1 cellular context compared by ENCODE assay signal in the genomic region with DNA sequence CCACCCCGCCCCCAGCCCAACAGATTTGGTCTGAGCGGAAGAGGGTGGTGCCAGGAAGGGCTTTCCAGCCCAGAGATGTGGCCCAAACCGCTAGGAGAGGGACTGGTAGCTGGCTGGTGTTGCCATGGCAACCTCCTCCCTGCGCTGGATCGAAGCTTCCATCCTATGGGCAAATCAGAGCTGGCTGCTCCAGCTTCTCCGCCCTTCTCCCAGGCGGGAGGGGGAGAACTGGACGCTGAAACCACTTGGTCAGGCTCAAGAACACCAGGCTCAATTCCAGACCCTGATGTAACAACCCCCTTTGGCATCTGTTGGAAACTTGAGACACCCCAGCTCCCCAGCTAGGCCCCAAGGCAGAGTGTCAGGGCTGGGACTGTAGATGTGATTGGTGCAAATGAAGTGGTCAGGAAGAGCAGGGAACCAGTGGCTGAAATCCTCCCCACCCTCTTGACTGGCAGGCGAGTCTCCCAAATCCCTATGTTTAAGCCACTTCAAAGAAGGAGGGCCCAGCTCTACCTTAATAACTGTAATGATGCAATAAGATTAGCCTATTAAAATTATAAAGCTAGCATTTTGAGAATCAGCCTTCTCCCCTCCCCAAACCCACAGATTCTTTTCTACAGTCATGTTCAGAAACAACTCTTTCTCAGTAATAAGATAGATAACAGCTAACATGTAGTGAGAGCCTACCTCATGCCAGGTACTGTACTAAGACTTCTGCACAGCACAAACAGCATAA.
TF ChIP-seq lines count a peak whose summit lies in the region.

No MANE protein-coding gene starts in this region.

TF ChIP-seq in HepG2, 621 proteins besides CTCF, POLR2A, EP300 and RAD21 (continued from another document):
- TF ChIP-seq, protein P1, sequence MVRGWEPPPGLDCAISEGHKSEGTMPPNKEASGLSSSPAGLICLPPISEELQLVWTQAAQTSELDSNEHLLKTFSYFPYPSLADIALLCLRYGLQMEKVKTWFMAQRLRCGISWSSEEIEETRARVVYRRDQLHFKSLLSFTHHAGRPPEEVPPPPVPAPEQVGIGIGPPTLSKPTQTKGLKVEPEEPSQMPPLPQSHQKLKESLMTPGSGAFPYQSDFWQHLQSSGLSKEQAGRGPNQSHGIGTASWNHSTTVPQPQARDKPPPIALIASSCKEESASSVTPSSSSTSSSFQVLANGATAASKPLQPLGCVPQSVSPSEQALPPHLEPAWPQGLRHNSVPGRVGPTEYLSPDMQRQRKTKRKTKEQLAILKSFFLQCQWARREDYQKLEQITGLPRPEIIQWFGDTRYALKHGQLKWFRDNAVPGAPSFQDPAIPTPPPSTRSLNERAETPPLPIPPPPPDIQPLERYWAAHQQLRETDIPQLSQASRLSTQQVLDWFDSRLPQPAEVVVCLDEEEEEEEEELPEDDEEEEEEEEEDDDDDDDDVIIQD (CRISPR knock-in tag; IDR thresholded peaks at IDR 0.05; ENCODE audit: low read depth), result no peak
- TF ChIP-seq, protein P2, sequence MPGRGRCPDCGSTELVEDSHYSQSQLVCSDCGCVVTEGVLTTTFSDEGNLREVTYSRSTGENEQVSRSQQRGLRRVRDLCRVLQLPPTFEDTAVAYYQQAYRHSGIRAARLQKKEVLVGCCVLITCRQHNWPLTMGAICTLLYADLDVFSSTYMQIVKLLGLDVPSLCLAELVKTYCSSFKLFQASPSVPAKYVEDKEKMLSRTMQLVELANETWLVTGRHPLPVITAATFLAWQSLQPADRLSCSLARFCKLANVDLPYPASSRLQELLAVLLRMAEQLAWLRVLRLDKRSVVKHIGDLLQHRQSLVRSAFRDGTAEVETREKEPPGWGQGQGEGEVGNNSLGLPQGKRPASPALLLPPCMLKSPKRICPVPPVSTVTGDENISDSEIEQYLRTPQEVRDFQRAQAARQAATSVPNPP (CRISPR knock-in tag; IDR thresholded peaks at IDR 0.05), result no peak
- TF ChIP-seq ZNF432 (CRISPR knock-in tag; IDR thresholded peaks at IDR 0.05; ENCODE audit: borderline replicate concordance), result no peak
- TF ChIP-seq KLF11 (CRISPR knock-in tag; IDR thresholded peaks at IDR 0.05), result no peak
- TF ChIP-seq RFX3 (CRISPR knock-in tag; IDR thresholded peaks at IDR 0.05), result peak; percentile 53; the same call in 1 of the 2 replicates
- TF ChIP-seq, protein P3, sequence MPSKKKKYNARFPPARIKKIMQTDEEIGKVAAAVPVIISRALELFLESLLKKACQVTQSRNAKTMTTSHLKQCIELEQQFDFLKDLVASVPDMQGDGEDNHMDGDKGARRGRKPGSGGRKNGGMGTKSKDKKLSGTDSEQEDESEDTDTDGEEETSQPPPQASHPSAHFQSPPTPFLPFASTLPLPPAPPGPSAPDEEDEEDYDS (CRISPR knock-in tag; IDR thresholded peaks at IDR 0.05), result no peak
